Comparison of ENCODE assay signal across 8 cellular contexts in genomic region chr5:1514819-1515310, GRCh38. TPM values are rescaled to one million over a fixed set of nuclear protein-coding genes. Genes with fewer than 3 reads are reported as not detected.
DNase-seq lines count a peak whose midpoint lies in the region; ATAC-seq and TF ChIP-seq lines count a peak whose summit lies in the region.
"Not testable (repeated sequence)": the region's sequence is repeated elsewhere in the genome, so short reads cannot be mapped to it uniquely, and the experiment has no call there.

No MANE protein-coding gene starts in this region.

- peaks cover 49% of the 10 kb centered on the region for H3K4me1 ChIP-seq in NT2/D1 (ENCODE audit: insufficient read depth, insufficient read length)
- peaks cover 51% of the 10 kb centered on the region for H3K4me1 ChIP-seq in lower lobe of right lung
- peaks cover 54 to 56% of the 10 kb centered on the region in 2 experiments for H3K4me1 ChIP-seq in trophoblast cell (ENCODE audit: control insufficient read depth in 1 of 2, insufficient read depth in 2 of 2, low read length in 2 of 2)
- H3K4me1 ChIP-seq in upper lobe of right lung, result peaks cover 40% of the 10 kb centered on the region

- peak overlapping the region; percentile 75 for H3K4ac ChIP-seq in trophoblast cell (ENCODE audit: low read depth, low read length)

- H3K79me1 ChIP-seq in trophoblast cell (ENCODE audit: low read length), result peaks cover 33% of the 10 kb centered on the region

- no CpG with 5 or more reads among the region's 11 CpGs for WGBS in trophoblast cell (ENCODE audit: extremely low coverage, insufficient coverage, insufficient read length)

- not testable (repeated sequence) for H3K23ac ChIP-seq in trophoblast cell (ENCODE audit: low read length)

- not testable (repeated sequence) for H4K12ac ChIP-seq in trophoblast cell (ENCODE audit: low read depth, low read length)

- H3K27ac ChIP-seq in lower lobe of right lung (peak overlapping the region; percentile 36), trophoblast cell (ENCODE audit: low read depth, low read length) (peak overlapping the region; percentile 96)
- H3K27ac ChIP-seq in upper lobe of right lung, result not testable (repeated sequence)

- peak overlapping the region; percentile 95 for H4K91ac ChIP-seq in trophoblast cell (ENCODE audit: low read depth, low read length)

- not testable (repeated sequence) for H3K27me3 Mint-ChIP-seq in chondrocyte (ENCODE audit: low read depth)

- H3K9me3 Mint-ChIP-seq in chondrocyte (ENCODE audit: low read depth), result not testable (repeated sequence)

- intact Hi-C loops in lower lobe of right lung (cut with DNase I); upper lobe of right lung (cut with DNase I): not testable (repeated sequence)

- peak overlapping the region; percentile 92 for H2BK5ac ChIP-seq in trophoblast cell (ENCODE audit: low read depth, low read length, poor library complexity)

- not testable (repeated sequence) for ATAC-seq in lower lobe of right lung, upper lobe of right lung

- peak overlapping the region; percentile 95 for H2AK5ac ChIP-seq in trophoblast cell (ENCODE audit: low read length)

- peak overlapping the region; percentile 72 for H2BK12ac ChIP-seq in trophoblast cell (ENCODE audit: low read length)

- not testable (repeated sequence) for H3K4me1 Mint-ChIP-seq in chondrocyte (ENCODE audit: low read depth)

- H3K36me3 ChIP-seq in NT2/D1 (ENCODE audit: insufficient read depth, insufficient read length, low read length) (peaks cover 78% of the 10 kb centered on the region), lower lobe of right lung (peaks cover 80% of the 10 kb centered on the region), trophoblast cell (ENCODE audit: control insufficient read depth in 1 of 2, insufficient read depth in 2 of 2, low read length in 2 of 2) (peaks cover 47 to 55% of the 10 kb centered on the region in 2 experiments), upper lobe of right lung (peaks cover 39% of the 10 kb centered on the region)

- H4K8ac ChIP-seq in trophoblast cell (ENCODE audit: low read depth, low read length), result peak overlapping the region; percentile 78

- not testable (repeated sequence) for H3K9me3 ChIP-seq in NT2/D1 (ENCODE audit: insufficient read depth, low read length); lower lobe of right lung; trophoblast cell (ENCODE audit: insufficient read depth, low read depth, low read length); upper lobe of right lung

- H3K9ac ChIP-seq in NT2/D1 (ENCODE audit: insufficient read length, low read depth), result peak overlapping the region; percentile 74
- H3K9ac ChIP-seq in trophoblast cell (ENCODE audit: low read length), result not testable (repeated sequence)

- peak; percentile 97 for DNase-seq in ELF-1 (ENCODE audit: low read depth, low spot score)
- DNase-seq in NT2/D1 (ENCODE audit: low read depth, low spot score), result peak; percentile 75
- peak; percentile 28 for DNase-seq in activated CD8-positive, alpha-beta memory T cell treated with anti-CD3 and anti-CD28 coated beads for 24 hours
- peak; percentile 36 for DNase-seq in chondrocyte (ENCODE audit: low spot score)
- peak; percentile 96 for DNase-seq in iPS DF 19.7 (ENCODE audit: low read depth, low spot score)
- peak; percentile 48 for DNase-seq in lower lobe of right lung
- DNase-seq in trophoblast cell, result peak; percentile 97 to 99
- peak; percentile 63 for DNase-seq in upper lobe of right lung

- H3K27ac Mint-ChIP-seq in chondrocyte (ENCODE audit: unreplicated experiment), result not testable (repeated sequence)

- not testable (repeated sequence) for H3K4me3 ChIP-seq in NT2/D1 (ENCODE audit: insufficient read length, low read depth); lower lobe of right lung; trophoblast cell (ENCODE audit: low read depth, low read length); upper lobe of right lung

- peaks cover 49% of the 10 kb centered on the region for H3K79me2 ChIP-seq in trophoblast cell (ENCODE audit: control insufficient read depth, insufficient read depth, low read length, poor library complexity)

- peaks cover 14% of the 10 kb centered on the region for H3K36me3 Mint-ChIP-seq in chondrocyte (ENCODE audit: low read depth)

- not testable (repeated sequence) for H2AFZ ChIP-seq in trophoblast cell (ENCODE audit: insufficient read depth, low read length, poor library complexity)

- peak overlapping the region; percentile 90 for H3K18ac ChIP-seq in trophoblast cell (ENCODE audit: low read length)

- H2BK120ac ChIP-seq in trophoblast cell (ENCODE audit: insufficient read depth, low read length, poor library complexity), result peak overlapping the region; percentile 82

- not testable (repeated sequence) for TF ChIP-seq CTCF in chondrocyte (IDR thresholded peaks at IDR 0.05); lower lobe of right lung (IDR thresholded peaks at IDR 0.05); upper lobe of right lung (IDR thresholded peaks at IDR 0.05)

- not testable (repeated sequence) for H3K27me3 ChIP-seq in NT2/D1 (ENCODE audit: insufficient read depth, insufficient read length); lower lobe of right lung (ENCODE audit: low read depth); trophoblast cell (ENCODE audit: insufficient read depth, low read length); upper lobe of right lung

- H3K4me3 Mint-ChIP-seq in chondrocyte (ENCODE audit: unreplicated experiment), result not testable (repeated sequence)

- H3K4me2 ChIP-seq in trophoblast cell (ENCODE audit: low read length), result peak overlapping the region; percentile 45

- H3K14ac ChIP-seq in trophoblast cell (ENCODE audit: low read length), result peak overlapping the region; percentile 88

RNA-seq across cellular contexts. Expression of gene LPCAT1, which starts 8.9 kb away (rescaled TPM):
- total RNA-seq in chondrocyte (39.9 to 49.4 TPM (median 46.4 TPM) in 3 replicates), lower lobe of right lung (475 TPM), upper lobe of right lung (690 TPM)
- 199 and 206 TPM in 2 replicates for polyA plus RNA-seq in trophoblast cell (2013)

Comparison
In these comparisons a context has a peak if more than half of its experiments do, and no peak if none do; other contexts are left out.
1. DNase-seq: peak in every context shown above with its lines; median percentile 98 in trophoblast cell; 97 in ELF-1; 96 in iPS DF 19.7; 75 in NT2/D1; 63 in upper lobe of right lung; 48 in lower lobe of right lung; 36 in chondrocyte; 28 in activated CD8-positive, alpha-beta memory T cell treated with anti-CD3 and anti-CD28 coated beads for 24 hours.